ENCODE assay signal across 8 cellular contexts in genomic region chr7:95684037-95684436, GRCh38.
DNase-seq lines count a peak whose midpoint lies in the region; ATAC-seq and TF ChIP-seq lines count a peak whose summit lies in the region.

No MANE protein-coding gene starts in this region.

- no peaks in the 10 kb centered on the region for H3K9me2 ChIP-seq in OCI-LY7 (ENCODE audit: insufficient read depth, low read length)

- no peaks in the 10 kb centered on the region for H3K27me3 ChIP-seq in esophagus squamous epithelium
- H3K27me3 ChIP-seq in osteoblast (ENCODE audit: insufficient read depth, low read length), result no peaks in the 10 kb centered on the region

- H3K4me2 ChIP-seq in OCI-LY7 (ENCODE audit: low read length) (no peak overlapping the region), osteoblast (ENCODE audit: insufficient read depth, low read length) (no peak overlapping the region)

- DNase-seq in NCI-H345 (lab: John Stamatoyannopoulos, UW), result peak; percentile 8
- DNase-seq in NCI-H345 treated with DMSO at 0.1 percent for 48 hours (lab: John Stamatoyannopoulos, UW; ENCODE audit: unreplicated experiment), result no peak
- DNase-seq in OCI-LY7 (ENCODE audit: low spot score), result no peak
- no peak for DNase-seq in esophagus squamous epithelium (lab: John Stamatoyannopoulos, UW)
- peak; percentile 66 for DNase-seq in osteoblast (ENCODE audit: insufficient read length, low spot score, missing footprints)
- DNase-seq in activated CD8-positive, alpha-beta memory T cell treated with anti-CD3 and anti-CD28 coated beads, Interleukin-2, amount 50 U/mL, for 4 hours, result no peak
- DNase-seq in SK-N-DZ (ENCODE audit: low spot score), result no peak

- H3K36me3 ChIP-seq in OCI-LY7 (ENCODE audit: insufficient read depth, low read length) (no peaks in the 10 kb centered on the region), esophagus squamous epithelium (no peaks in the 10 kb centered on the region), osteoblast (ENCODE audit: insufficient read depth, low read length) (no peaks in the 10 kb centered on the region)

- H3K9me3 ChIP-seq in OCI-LY7 (ENCODE audit: low read length), result no peaks in the 10 kb centered on the region
- H3K9me3 ChIP-seq in esophagus squamous epithelium, result no peaks in the 10 kb centered on the region
- no peaks in the 10 kb centered on the region for H3K9me3 ChIP-seq in osteoblast (ENCODE audit: low read depth, low read length)

- H2AFZ ChIP-seq in OCI-LY7 (ENCODE audit: low read length) (no peak overlapping the region), osteoblast (ENCODE audit: low read length) (no peak overlapping the region)

- peak; percentile 45; the same call in 1 of the 2 replicates for TF ChIP-seq CTCF in OCI-LY7 (conservative IDR thresholded peaks at IDR 0.05; ENCODE audit: low read length)
- peak in 5 of 6 experiments; percentile 22 to 69 (median 60) for TF ChIP-seq CTCF in esophagus squamous epithelium (IDR thresholded peaks at IDR 0.05)
- peak; percentile 62 for TF ChIP-seq CTCF in osteoblast (IDR thresholded peaks at IDR 0.05; ENCODE audit: extremely low read depth, low read depth, low read length)

- H3K27ac ChIP-seq in OCI-LY7 (ENCODE audit: low read depth, low read length, poor library complexity, severe bottlenecking), result no peak overlapping the region
- no peak overlapping the region for H3K27ac ChIP-seq in esophagus squamous epithelium
- no peak overlapping the region for H3K27ac ChIP-seq in osteoblast (ENCODE audit: low read depth, low read length)

- TF ChIP-seq POLR2A in esophagus squamous epithelium (IDR thresholded peaks at IDR 0.05), result no peak

- BruUV-seq in OCI-LY7 (replicated peaks; lab: Mats Ljungman, UMichigan), result no TSS peak

- no peaks in the 10 kb centered on the region for H3K79me2 ChIP-seq in OCI-LY7 (ENCODE audit: insufficient read depth, low read depth, low read length)
- H3K79me2 ChIP-seq in osteoblast (ENCODE audit: insufficient read depth, low read length), result no peaks in the 10 kb centered on the region

- 12 to 17% methylated on average over 2 of the region's 2 CpGs for WGBS in esophagus squamous epithelium, 2 donors

- CTCF ChIA-PET in OCI-LY7 (lab: Charles Lee; ENCODE audit: unreplicated experiment), result no interaction called here

- no peak for ATAC-seq in GM21526 (IDR thresholded peaks at IDR 0.05; ENCODE audit: low FRiP score, unreplicated experiment)

- intact Hi-C loops in OCI-LY7 (cut with micrococcal nuclease; ENCODE audit: unreplicated experiment), result no loop called here
- intact Hi-C loops in esophagus squamous epithelium (cut with DNase I), result no loop called here

- H3K4me3 ChIP-seq in OCI-LY7 (ENCODE audit: low read depth, low read length, poor library complexity, severe bottlenecking), result no peak overlapping the region
- no peak overlapping the region for H3K4me3 ChIP-seq in esophagus squamous epithelium
- no peak overlapping the region for H3K4me3 ChIP-seq in osteoblast (ENCODE audit: insufficient read depth, low read length)

- H3K4me1 ChIP-seq in OCI-LY7 (ENCODE audit: insufficient read depth, low read length, poor library complexity, severe bottlenecking) (no peaks in the 10 kb centered on the region), esophagus squamous epithelium (peaks cover 0 to 4% (median 0%) of the 10 kb centered on the region in 3 donors), osteoblast (ENCODE audit: insufficient read depth, low read length) (no peaks in the 10 kb centered on the region)

- H4K20me1 ChIP-seq in OCI-LY7 (ENCODE audit: insufficient read depth, low read length) (no peaks in the 10 kb centered on the region), osteoblast (ENCODE audit: insufficient read depth, low read length) (no peaks in the 10 kb centered on the region)

- POLR2A ChIA-PET in OCI-LY7 (lab: Charles Lee), result interaction anchor here (0.5 kb wide), 1 partner anchor 33 kb away, joined by 3 read pairs; no protein-coding TSS in a partner anchor

Comparison
In these comparisons a context has a peak if more than half of its experiments do, and no peak if none do; other contexts are left out.
1. DNase-seq: peak in NCI-H345 (single experiment) and osteoblast (single experiment); none in NCI-H345 treated with DMSO at 0.1 percent for 48 hours (single experiment), OCI-LY7 (single experiment), esophagus squamous epithelium (single experiment), activated CD8-positive, alpha-beta memory T cell treated with anti-CD3 and anti-CD28 coated beads, Interleukin-2, amount 50 U/mL, for 4 hours (single experiment) and SK-N-DZ (single experiment).
2. Peak in every context shown above with its lines, with median percentiles within 50 percentile points of each other: CTCF ChIP-seq.